ENCODE assay signal across 1 cellular context in genomic region chr14:93648440-93649168, GRCh38.
TF ChIP-seq lines count a peak whose summit lies in the region.

No MANE protein-coding gene starts in this region.

TF ChIP-seq in GM23338, 12 proteins besides CTCF, POLR2A, EP300 and RAD21 (continued from another document):
- TF ChIP-seq, protein P1, sequence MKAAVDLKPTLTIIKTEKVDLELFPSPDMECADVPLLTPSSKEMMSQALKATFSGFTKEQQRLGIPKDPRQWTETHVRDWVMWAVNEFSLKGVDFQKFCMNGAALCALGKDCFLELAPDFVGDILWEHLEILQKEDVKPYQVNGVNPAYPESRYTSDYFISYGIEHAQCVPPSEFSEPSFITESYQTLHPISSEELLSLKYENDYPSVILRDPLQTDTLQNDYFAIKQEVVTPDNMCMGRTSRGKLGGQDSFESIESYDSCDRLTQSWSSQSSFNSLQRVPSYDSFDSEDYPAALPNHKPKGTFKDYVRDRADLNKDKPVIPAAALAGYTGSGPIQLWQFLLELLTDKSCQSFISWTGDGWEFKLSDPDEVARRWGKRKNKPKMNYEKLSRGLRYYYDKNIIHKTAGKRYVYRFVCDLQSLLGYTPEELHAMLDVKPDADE (IDR thresholded peaks at IDR 0.05): no peak
- TF ChIP-seq POLR2AphosphoS5 (IDR thresholded peaks at IDR 0.05; ENCODE audit: low read depth): no peak
